1 cellular context compared by ENCODE assay signal in genomic region chr5:61677220-61677619, GRCh38.
TF ChIP-seq lines count a peak whose summit lies in the region.

No MANE protein-coding gene starts in this region.

TF ChIP-seq in HEK293, 187 proteins besides CTCF, POLR2A, EP300 and RAD21 (continued from another document):
- no peak for TF ChIP-seq ZNF518A (tag by site-specific recombination; conservative IDR thresholded peaks at IDR 0.05; ENCODE audit: low read depth)
- TF ChIP-seq REST (tag by site-specific recombination; IDR thresholded peaks at IDR 0.05), result peak; percentile 49; the same call in 1 of the 2 replicates
